Comparison of ENCODE assay signal across 25 cellular contexts in the genomic region with DNA sequence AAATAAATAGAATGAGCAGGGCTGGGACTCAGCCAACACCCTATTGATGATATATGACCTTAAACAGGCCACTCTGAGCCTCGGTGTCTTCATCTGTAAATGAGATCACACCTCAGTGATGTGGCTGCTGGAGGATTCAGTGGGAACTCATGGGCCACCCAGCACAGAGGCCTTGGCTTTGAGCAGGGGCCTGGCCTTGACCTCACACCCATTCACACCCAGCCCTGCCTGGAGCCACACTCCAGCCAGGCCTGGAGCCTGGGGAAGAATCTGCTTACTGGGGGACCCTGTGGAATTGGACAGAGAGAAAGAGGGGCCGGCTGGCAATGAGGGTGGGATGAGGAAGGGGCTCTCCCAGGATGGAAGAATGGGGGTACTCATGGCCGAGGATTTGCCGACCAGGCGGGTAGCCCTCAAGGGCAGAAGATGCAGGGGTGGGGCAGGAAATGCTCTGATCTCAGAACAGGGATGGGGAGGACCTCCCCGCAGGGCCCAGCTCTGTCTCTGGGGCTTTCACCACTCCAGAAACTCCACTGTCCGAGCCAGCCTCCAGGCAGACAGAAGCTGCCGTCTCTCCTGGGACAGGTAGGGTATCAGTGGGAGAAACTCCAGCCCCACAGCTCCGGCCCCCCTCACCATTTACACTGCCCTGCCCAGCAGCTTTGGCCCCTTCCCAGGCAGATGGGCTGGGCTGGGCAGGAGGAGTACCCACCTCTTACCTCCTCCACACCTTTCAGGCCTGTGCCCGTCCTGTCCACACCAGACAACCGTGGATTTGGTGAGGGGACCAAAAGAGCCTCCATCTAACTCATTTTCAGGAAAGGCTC.
DNase-seq lines count a peak whose midpoint lies in the region; ATAC-seq and TF ChIP-seq lines count a peak whose summit lies in the region.
"Had no signal": no experiment of that assay in that cellular context is flagged by ENCODE, and none has a peak within 500 bp of the region (broad histone marks: within the 10 kb centered on the region; RNA-seq: fewer than 3 reads in every experiment).

No MANE protein-coding gene starts in this region.

- H3K36me3 ChIP-seq in lower lobe of right lung (peaks cover 30% of the 10 kb centered on the region), upper lobe of right lung (peaks cover 7% of the 10 kb centered on the region)
- H3K36me3 ChIP-seq: pancreas had no signal

- H3K4me1 Mint-ChIP-seq in stimulated activated naive CD8-positive, alpha-beta T cell treated with anti-CD3 and anti-CD28 coated beads, Interleukin-15, amount 100 ng/mL, for 72 hours, result peaks cover 6% of the 10 kb centered on the region
- peaks cover 9% of the 10 kb centered on the region for H3K4me1 Mint-ChIP-seq in T-helper 17 cell
- H3K4me1 Mint-ChIP-seq: GM23338 had no signal

- H3K27ac ChIP-seq in lower lobe of right lung (no peak overlapping the region), upper lobe of right lung (no peak overlapping the region)
- H3K27ac ChIP-seq: HL-60, pancreas, testis had no signal

- H3K27me3 ChIP-seq in lower lobe of right lung (ENCODE audit: low read depth) (no peaks in the 10 kb centered on the region), upper lobe of right lung (no peaks in the 10 kb centered on the region)
- H3K27me3 ChIP-seq: pancreas, testis had no signal

- ATAC-seq in stimulated activated naive CD8-positive, alpha-beta T cell treated with anti-CD3 and anti-CD28 coated beads, Interleukin-15, amount 100 ng/mL, for 72 hours, result peak; percentile 18
- no peak for ATAC-seq in stimulated activated naive CD8-positive, alpha-beta T cell treated with anti-CD3 and anti-CD28 coated beads, Interleukin-15, Interleukin-2, amounts not matched to agents 100 U/mL and 50 U/mL, for 24 hours
- no peak for ATAC-seq in T-helper 17 cell
- peak; percentile 13 to 19 for ATAC-seq in lower lobe of right lung
- peak; percentile 3 for ATAC-seq in upper lobe of right lung
- ATAC-seq in HG02970 (IDR thresholded peaks at IDR 0.05; ENCODE audit: low FRiP score, unreplicated experiment), result no peak
- ATAC-seq: GM23338 had no signal

- DNase-seq in stimulated activated naive CD8-positive, alpha-beta T cell treated with anti-CD3 and anti-CD28 coated beads, Interleukin-15, amount 100 ng/mL, for 72 hours, result no peak
- DNase-seq in stimulated activated naive CD8-positive, alpha-beta T cell treated with anti-CD3 and anti-CD28 coated beads, Interleukin-15, Interleukin-2, amounts not matched to agents 100 U/mL and 50 U/mL, for 24 hours, result no peak
- DNase-seq in T-helper 17 cell (no peak), lower lobe of right lung (no peak), upper lobe of right lung (no peak), NCI-H526 treated with DMSO at 0.1 percent for 48 hours (lab: John Stamatoyannopoulos, UW) (no peak), RPMI8226 (no peak)
- DNase-seq: activated CD4-positive, CD25-positive, alpha-beta regulatory T cell; activated naive CD8-positive, alpha-beta T cell treated with anti-CD3 and anti-CD28 coated beads, Interleukin-2, amount 50 U/mL, for 24 hours; CD4-positive, alpha-beta memory T cell; Kasumi-1; MV-4-11; NCI-H146; NCI-H2107; NCI-H446; nephron progenitor cell; pancreas; retina; SHP77 treated with DMSO at 0.1 percent for 48 hours; stimulated activated CD4-positive, alpha-beta T cell treated with anti-CD3 and anti-CD28 coated beads, Interleukin-2, amount 100 ng/mL, for 48 hours; testis had no signal

- H3K27me3 Mint-ChIP-seq in stimulated activated naive CD8-positive, alpha-beta T cell treated with anti-CD3 and anti-CD28 coated beads, Interleukin-15, amount 100 ng/mL, for 72 hours, result no peaks in the 10 kb centered on the region
- H3K27me3 Mint-ChIP-seq in T-helper 17 cell, result no peaks in the 10 kb centered on the region
- H3K27me3 Mint-ChIP-seq: activated naive CD8-positive, alpha-beta T cell treated with anti-CD3 and anti-CD28 coated beads, Interleukin-2, amount 50 U/mL, for 24 hours; CD4-positive, alpha-beta memory T cell had no signal

- no peaks in the 10 kb centered on the region for H3K36me3 Mint-ChIP-seq in T-helper 17 cell (ENCODE audit: low read depth)

- no peak overlapping the region for H3K4me3 ChIP-seq in lower lobe of right lung
- H3K4me3 ChIP-seq in upper lobe of right lung, result no peak overlapping the region
- H3K4me3 ChIP-seq: GM23338, pancreas, testis had no signal

- H3K9me3 ChIP-seq in T-helper 17 cell (ENCODE audit: control insufficient read depth, low read length, poor library complexity, severe bottlenecking) (no peaks in the 10 kb centered on the region), lower lobe of right lung (no peaks in the 10 kb centered on the region), upper lobe of right lung (no peaks in the 10 kb centered on the region)
- H3K9me3 ChIP-seq: pancreas, testis had no signal

- peaks cover 12 to 16% of the 10 kb centered on the region in 2 donors for H3K9me3 Mint-ChIP-seq in stimulated activated naive CD8-positive, alpha-beta T cell treated with anti-CD3 and anti-CD28 coated beads, Interleukin-15, amount 100 ng/mL, for 72 hours

- no peak overlapping the region for H3K4me3 Mint-ChIP-seq in stimulated activated naive CD8-positive, alpha-beta T cell treated with anti-CD3 and anti-CD28 coated beads, Interleukin-15, amount 100 ng/mL, for 72 hours
- H3K4me3 Mint-ChIP-seq in T-helper 17 cell, result no peak overlapping the region
- H3K4me3 Mint-ChIP-seq: activated naive CD8-positive, alpha-beta T cell treated with anti-CD3 and anti-CD28 coated beads, Interleukin-2, amount 50 U/mL, for 24 hours; CD4-positive, alpha-beta memory T cell; GM23338; nephron progenitor cell had no signal

- H3K27ac Mint-ChIP-seq in stimulated activated naive CD8-positive, alpha-beta T cell treated with anti-CD3 and anti-CD28 coated beads, Interleukin-15, amount 100 ng/mL, for 72 hours, result peak overlapping the region in 1 of 2 donors; percentile 65
- peak overlapping the region; percentile 49 for H3K27ac Mint-ChIP-seq in T-helper 17 cell
- H3K27ac Mint-ChIP-seq: activated naive CD8-positive, alpha-beta T cell treated with anti-CD3 and anti-CD28 coated beads, Interleukin-2, amount 50 U/mL, for 24 hours; activated T-helper 2 cell treated with anti-CD3 and anti-CD28 coated beads, Interferon-gamma antibody, Interleukin-2, Interleukin-4, amounts not matched to agents 10 μg/mL and 5 μg/mL and 100 μg/mL, durations not matched to agents 14 hours and 24 hours and 36 hours; GM23338; nephron progenitor cell had no signal

- intact Hi-C loops in lower lobe of right lung (cut with DNase I), result no loop called here
- intact Hi-C loops in upper lobe of right lung (cut with DNase I), result no loop called here

- H3K4me1 ChIP-seq in lower lobe of right lung (no peaks in the 10 kb centered on the region), upper lobe of right lung (no peaks in the 10 kb centered on the region)
- H3K4me1 ChIP-seq: pancreas, testis had no signal

- TF ChIP-seq CTCF in lower lobe of right lung (IDR thresholded peaks at IDR 0.05) (no peak), upper lobe of right lung (IDR thresholded peaks at IDR 0.05) (no peak)

Comparison
In these comparisons a context has a peak if more than half of its experiments do, and no peak if none do; other contexts are left out.
1. ATAC-seq: peak in stimulated activated naive CD8-positive, alpha-beta T cell treated with anti-CD3 and anti-CD28 coated beads, Interleukin-15, amount 100 ng/mL, for 72 hours (single experiment), lower lobe of right lung (2 of 2) and upper lobe of right lung (single experiment); none in stimulated activated naive CD8-positive, alpha-beta T cell treated with anti-CD3 and anti-CD28 coated beads, Interleukin-15, Interleukin-2, amounts not matched to agents 100 U/mL and 50 U/mL, for 24 hours (single experiment), T-helper 17 cell (single experiment) and HG02970 (single experiment).